Comparison of ENCODE assay signal across 8 cellular contexts in genomic region chr16:58197314-58198012, GRCh38. TPM values are rescaled to one million over a fixed set of nuclear protein-coding genes. Genes with fewer than 3 reads are reported as not detected.
A peak's percentile ranks its signal among the peaks of the same experiment; 100 is the strongest.
DNase-seq lines count a peak whose midpoint lies in the region; ATAC-seq and TF ChIP-seq lines count a peak whose summit lies in the region.

No MANE protein-coding gene starts in this region.

- H3K27me3 Mint-ChIP-seq in activated CD4-positive, alpha-beta memory T cell treated with anti-CD3 and anti-CD28 coated beads for 36 hours, result peaks cover 8% of the 10 kb centered on the region

- H3K4me1 ChIP-seq in gastroesophageal sphincter (peaks cover 0 to 49% (median 13%) of the 10 kb centered on the region in 3 donors), rectal smooth muscle tissue (ENCODE audit: control insufficient read depth, insufficient read depth, low read length) (peaks cover 7% of the 10 kb centered on the region)

- ATAC-seq in HG03045 (IDR thresholded peaks at IDR 0.05; ENCODE audit: unreplicated experiment), result peak; percentile 34
- no peak for ATAC-seq in gastroesophageal sphincter

- peak overlapping the region in 3 of 4 donors; percentile 50 to 71 (median 71) for H3K27ac ChIP-seq in gastroesophageal sphincter
- H3K27ac ChIP-seq in rectal smooth muscle tissue (ENCODE audit: low read depth, low read length), result no peak overlapping the region

- H3K36me3 Mint-ChIP-seq in activated CD4-positive, alpha-beta memory T cell treated with anti-CD3 and anti-CD28 coated beads for 36 hours, result peaks cover 28% of the 10 kb centered on the region

- CTCF ChIA-PET in activated CD4-positive, alpha-beta memory T cell treated with anti-CD3 and anti-CD28 coated beads for 36 hours (lab: Charles Lee), result interaction anchor here (0.7 to 2.2 kb wide), 5 partner anchors 21 to 441 kb away, joined by 3 to 7 read pairs (median 3); partner anchors contain the start of gene CFAP20

- WGBS in gastroesophageal sphincter (ENCODE audit: low coverage in 1 of 2), 2 donors, result 0% methylated on average over 4 of the region's 97 CpGs; no CpG with 5 or more reads in 1 of the 2 donors

- H3K9me3 ChIP-seq in gastroesophageal sphincter, result no peaks in the 10 kb centered on the region

- H3K27me3 ChIP-seq in gastroesophageal sphincter (peaks cover 4% of the 10 kb centered on the region), rectal smooth muscle tissue (ENCODE audit: control insufficient read depth, insufficient read depth, low read length) (no peaks in the 10 kb centered on the region)

- H3K4me3 ChIP-seq in gastroesophageal sphincter, result peak overlapping the region; percentile 85 to 91
- peak overlapping the region; percentile 94 for H3K4me3 ChIP-seq in rectal smooth muscle tissue (ENCODE audit: low read length)

- intact Hi-C loops in activated CD4-positive, alpha-beta memory T cell treated with anti-CD3 and anti-CD28 coated beads for 36 hours (cut with micrococcal nuclease), result loop anchor here (2.0 to 10.0 kb wide), 3 partner anchors 39 to 173 kb away; partner anchors contain the start of genes CFAP20 and MMP15

- no peak for TF ChIP-seq CTCF in gastroesophageal sphincter (IDR thresholded peaks at IDR 0.05)

- TF ChIP-seq POLR2A in gastroesophageal sphincter (IDR thresholded peaks at IDR 0.05), result no peak

- peaks cover 35% of the 10 kb centered on the region for H3K4me1 Mint-ChIP-seq in activated CD4-positive, alpha-beta memory T cell treated with anti-CD3 and anti-CD28 coated beads for 36 hours (ENCODE audit: low read depth)

- H3K9me3 Mint-ChIP-seq in activated CD4-positive, alpha-beta memory T cell treated with anti-CD3 and anti-CD28 coated beads for 36 hours, result no peaks in the 10 kb centered on the region

- H3K36me3 ChIP-seq in gastroesophageal sphincter (peaks cover 0 to 39% of the 10 kb centered on the region in 2 donors), rectal smooth muscle tissue (ENCODE audit: control insufficient read depth, insufficient read depth, low read length) (peaks cover 4% of the 10 kb centered on the region)

- H3K27ac Mint-ChIP-seq in activated CD4-positive, alpha-beta memory T cell treated with anti-CD3 and anti-CD28 coated beads for 36 hours, result peak overlapping the region; percentile 54

- no peak for TF ChIP-seq EP300 in gastroesophageal sphincter (IDR thresholded peaks at IDR 0.05)

- H3K9ac ChIP-seq in rectal smooth muscle tissue (ENCODE audit: low read length), result peak overlapping the region; percentile 74

- POLR2A ChIA-PET in activated CD4-positive, alpha-beta memory T cell treated with anti-CD3 and anti-CD28 coated beads for 36 hours (lab: Charles Lee), result interaction anchor here (0.9 kb wide), 1 partner anchor 71 kb away, joined by 3 read pairs; no protein-coding TSS in a partner anchor

- peak overlapping the region; percentile 89 for H3K4me3 Mint-ChIP-seq in activated CD4-positive, alpha-beta memory T cell treated with anti-CD3 and anti-CD28 coated beads for 36 hours

- DNase-seq in activated effector memory CD4-positive, alpha-beta T cell treated with anti-CD3 and anti-CD28 coated beads, Interleukin-2, amount 50 U/mL, for 16 hours, result peak; percentile 66
- no peak for DNase-seq in activated effector memory CD4-positive, alpha-beta T cell treated with Interleukin-2 at 50 U/mL for 16 hours
- DNase-seq in activated CD4-positive, alpha-beta memory T cell treated with anti-CD3 and anti-CD28 coated beads for 36 hours, result peak; percentile 16
- DNase-seq in SW480 (ENCODE audit: low spot score), result no peak
- no peak for DNase-seq in NCI-H1436 treated with DMSO at 0.1 percent for 48 hours (lab: John Stamatoyannopoulos, UW)

RNA-seq across cellular contexts. Expression of gene CSNK2A2, which starts 0.4 kb away (rescaled TPM):
- 10 to 100 TPM; 76.9 to 82.0 TPM for total RNA-seq in activated CD4-positive, alpha-beta memory T cell treated with anti-CD3 and anti-CD28 coated beads for 36 hours
- 10 to 100 TPM; 34.3 to 54.4 (median 39.0) TPM for total RNA-seq in gastroesophageal sphincter

Comparison
In these comparisons a context has a peak if more than half of its experiments do, and no peak if none do; other contexts are left out.
1. DNase-seq: peak in activated effector memory CD4-positive, alpha-beta T cell treated with anti-CD3 and anti-CD28 coated beads, Interleukin-2, amount 50 U/mL, for 16 hours (single experiment) and activated CD4-positive, alpha-beta memory T cell treated with anti-CD3 and anti-CD28 coated beads for 36 hours (single experiment); none in activated effector memory CD4-positive, alpha-beta T cell treated with Interleukin-2 at 50 U/mL for 16 hours (single experiment), SW480 (single experiment) and NCI-H1436 treated with DMSO at 0.1 percent for 48 hours (single experiment).